In the genomic region with DNA sequence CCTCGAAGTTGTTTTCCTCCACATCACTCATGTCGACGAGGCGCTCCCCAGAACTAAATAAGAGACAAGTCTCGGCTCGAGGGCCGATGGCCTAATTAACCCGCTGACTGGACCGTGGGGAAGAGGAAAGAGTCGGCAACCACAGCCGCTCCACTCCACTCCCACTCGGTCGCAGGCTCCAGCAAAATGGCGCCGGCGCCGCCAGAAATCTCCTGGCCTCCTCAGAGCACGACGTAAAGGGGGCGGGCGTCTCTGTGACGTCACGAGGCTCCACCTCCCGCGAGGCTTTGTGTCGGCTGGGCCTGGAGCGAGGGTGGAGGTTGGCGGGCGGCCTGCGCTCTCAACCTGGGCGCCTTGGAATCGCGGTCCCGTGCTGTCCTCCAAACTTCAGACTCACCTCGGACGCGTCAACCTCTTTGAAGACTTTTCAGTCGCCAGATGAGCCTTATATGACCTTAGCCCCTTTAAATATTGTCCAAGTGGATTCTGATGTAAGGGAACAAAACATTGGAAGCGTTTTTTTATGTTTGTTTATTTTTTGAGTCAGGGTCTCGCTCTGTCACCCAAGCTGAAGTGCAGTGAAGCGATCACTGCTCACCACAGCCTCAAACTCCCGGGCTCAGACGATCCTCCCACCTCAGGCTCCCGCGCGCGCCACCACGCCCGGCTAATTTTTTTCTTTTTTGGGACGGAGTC, we compare ENCODE assay signal across 8 cellular contexts. TPM values are rescaled to one million over a fixed set of nuclear protein-coding genes. Genes with fewer than 3 reads are reported as not detected.
DNase-seq lines count a peak whose midpoint lies in the region; ATAC-seq, FAIRE-seq and TF ChIP-seq lines count a peak whose summit lies in the region.

A gene (minus strand): TSS at position 188 of the 696 bp plus-strand sequence. CDS start 157 bp downstream, at position 31.

- no peaks in the 10 kb centered on the region for H3K9me3 ChIP-seq in psoas muscle

- intact Hi-C loops in left ventricle myocardium superior (cut with micrococcal nuclease) = no loop called here
- intact Hi-C loops in psoas muscle (cut with DNase I) = loop anchor here in 1 of 2 donors (5.0 kb wide), 3 partner anchors 65 to 805 kb away; a partner anchor contains a TSS

- H3K36me3 ChIP-seq in psoas muscle (ENCODE audit: insufficient read depth in 1 of 2, low read depth in 1 of 2) = no peaks in the 10 kb centered on the region
- H3K36me3 ChIP-seq in urinary bladder (ENCODE audit: insufficient read depth) = no peaks in the 10 kb centered on the region

- WGBS in psoas muscle, 3 donors = 14 to 15% (median 15%) methylated on average over 50 of the region's 50 CpGs
- 14% methylated on average over 50 of the region's 50 CpGs for WGBS in urinary bladder

- DNase-seq in GM18507 (ENCODE audit: extremely low spot score, insufficient read length, low read depth) = peak; percentile 92
- peak; percentile 82 to 94 for DNase-seq in NCI-H1930 (lab: John Stamatoyannopoulos, UW)
- peak; percentile 95 for DNase-seq in T-helper 2 cell treated with Interferon-gamma antibody and Interleukin-4, amounts not matched to agents 5 μg/mL and 100 μg/mL, for 36 hours (ENCODE audit: low spot score)
- peak; percentile 60 to 99 (median 94) for DNase-seq in anterior cingulate cortex (lab: John Stamatoyannopoulos, UW)
- DNase-seq in left ventricle myocardium superior = peak; percentile 99
- DNase-seq in psoas muscle = peak; percentile 97 to 99

- H3K36me3 Mint-ChIP-seq in T-helper 2 cell treated with Interferon-gamma antibody and Interleukin-4, amounts not matched to agents 5 μg/mL and 100 μg/mL, for 36 hours (ENCODE audit: low read depth) = peaks cover 23% of the 10 kb centered on the region

- no peaks in the 10 kb centered on the region for H3K9me3 Mint-ChIP-seq in T-helper 2 cell treated with Interferon-gamma antibody and Interleukin-4, amounts not matched to agents 5 μg/mL and 100 μg/mL, for 36 hours

- H3K27me3 ChIP-seq in psoas muscle (ENCODE audit: insufficient read depth in 3 of 3, low read length in 2 of 3) = no peaks in the 10 kb centered on the region

- H3K4me1 ChIP-seq in psoas muscle = peaks cover 35% of the 10 kb centered on the region
- no peaks in the 10 kb centered on the region for H3K4me1 ChIP-seq in urinary bladder (ENCODE audit: insufficient read depth)

- TF ChIP-seq CTCF in psoas muscle (IDR thresholded peaks at IDR 0.05) = no peak

- H3K4me3 Mint-ChIP-seq in T-helper 2 cell treated with Interferon-gamma antibody and Interleukin-4, amounts not matched to agents 5 μg/mL and 100 μg/mL, for 36 hours = peak within 1 kb of the TSS; percentile 100

- peaks cover 31% of the 10 kb centered on the region for H3K4me1 Mint-ChIP-seq in T-helper 2 cell treated with Interferon-gamma antibody and Interleukin-4, amounts not matched to agents 5 μg/mL and 100 μg/mL, for 36 hours (ENCODE audit: low read depth)

- H3K27ac Mint-ChIP-seq in T-helper 2 cell treated with Interferon-gamma antibody and Interleukin-4, amounts not matched to agents 5 μg/mL and 100 μg/mL, for 36 hours = peak within 1 kb of the TSS; percentile 100

- H3K27me3 Mint-ChIP-seq in T-helper 2 cell treated with Interferon-gamma antibody and Interleukin-4, amounts not matched to agents 5 μg/mL and 100 μg/mL, for 36 hours (ENCODE audit: low read depth) = no peaks in the 10 kb centered on the region

- peak within 1 kb of the TSS; percentile 99 for H3K4me3 ChIP-seq in psoas muscle
- H3K4me3 ChIP-seq in urinary bladder (ENCODE audit: low read depth, low read length) = peak within 1 kb of the TSS; percentile 83

- H3K27ac ChIP-seq in psoas muscle = peak within 1 kb of the TSS; percentile 98
- peak within 1 kb of the TSS; percentile 98 for H3K27ac ChIP-seq in urinary bladder (ENCODE audit: low read depth)

- peak; percentile 82 for ATAC-seq in HG02973 (IDR thresholded peaks at IDR 0.05; ENCODE audit: unreplicated experiment)
- ATAC-seq in left ventricle myocardium superior = peak; percentile 98
- peak; percentile 98 to 99 (median 99) for ATAC-seq in psoas muscle

- peak; percentile 95 for FAIRE-seq in GM18507 (lab: Jason Lieb, UNC)

RNA-seq across cellular contexts. Expression of the gene that starts here (rescaled TPM):
- 29.5 TPM for total RNA-seq in left ventricle myocardium superior
- total RNA-seq in psoas muscle = 10 to 100 TPM; 25.1 to 31.5 (median 28.5) TPM
- 10 to 100 TPM; 17.5 to 35.6 (median 29.0) TPM for polyA plus RNA-seq in psoas muscle
- total RNA-seq in urinary bladder = 86.5 TPM
- 64.1 TPM for polyA plus RNA-seq in urinary bladder

Comparison
In these comparisons a context has a peak if more than half of its experiments do, and no peak if none do; other contexts are left out.
1. Peak in every context shown above with its lines: DNase-seq, ATAC-seq, H3K4me3 ChIP-seq and H3K27ac ChIP-seq.